Comparison of ENCODE assay signal across 7 cellular contexts in genomic region chr9:3181049-3181953, GRCh38.
DNase-seq lines count a peak whose midpoint lies in the region; ATAC-seq lines count a peak whose summit lies in the region.

No MANE protein-coding gene starts in this region.

- ATAC-seq in GM18498 (IDR thresholded peaks at IDR 0.05; ENCODE audit: unreplicated experiment), result peak; percentile 84
- ATAC-seq in HG03139 (IDR thresholded peaks at IDR 0.05; ENCODE audit: unreplicated experiment), result peak; percentile 81
- no peak for ATAC-seq in GM21717 (IDR thresholded peaks at IDR 0.05; ENCODE audit: unreplicated experiment)

- DNase-seq in NCI-H524 (lab: John Stamatoyannopoulos, UW) (peak; percentile 78 to 93), amniotic epithelial cell (ENCODE audit: low read depth) (peak; percentile 6), iPS-NIHi11 (ENCODE audit: low spot score) (peak; percentile 63)
- peak; percentile 10 to 18 for DNase-seq in stimulated activated CD4-positive, alpha-beta T cell treated with anti-CD3 and anti-CD28 coated beads, Interleukin-2, amount 100 ng/mL, for 48 hours

Comparison
In these comparisons a context has a peak if more than half of its experiments do, and no peak if none do; other contexts are left out.
1. DNase-seq: peak in every context shown above with its lines; median percentile 86 in NCI-H524; 63 in iPS-NIHi11; 14 in stimulated activated CD4-positive, alpha-beta T cell treated with anti-CD3 and anti-CD28 coated beads, Interleukin-2, amount 100 ng/mL, for 48 hours; 6 in amniotic epithelial cell.